ENCODE assay signal across 30 cellular contexts in the genomic region with DNA sequence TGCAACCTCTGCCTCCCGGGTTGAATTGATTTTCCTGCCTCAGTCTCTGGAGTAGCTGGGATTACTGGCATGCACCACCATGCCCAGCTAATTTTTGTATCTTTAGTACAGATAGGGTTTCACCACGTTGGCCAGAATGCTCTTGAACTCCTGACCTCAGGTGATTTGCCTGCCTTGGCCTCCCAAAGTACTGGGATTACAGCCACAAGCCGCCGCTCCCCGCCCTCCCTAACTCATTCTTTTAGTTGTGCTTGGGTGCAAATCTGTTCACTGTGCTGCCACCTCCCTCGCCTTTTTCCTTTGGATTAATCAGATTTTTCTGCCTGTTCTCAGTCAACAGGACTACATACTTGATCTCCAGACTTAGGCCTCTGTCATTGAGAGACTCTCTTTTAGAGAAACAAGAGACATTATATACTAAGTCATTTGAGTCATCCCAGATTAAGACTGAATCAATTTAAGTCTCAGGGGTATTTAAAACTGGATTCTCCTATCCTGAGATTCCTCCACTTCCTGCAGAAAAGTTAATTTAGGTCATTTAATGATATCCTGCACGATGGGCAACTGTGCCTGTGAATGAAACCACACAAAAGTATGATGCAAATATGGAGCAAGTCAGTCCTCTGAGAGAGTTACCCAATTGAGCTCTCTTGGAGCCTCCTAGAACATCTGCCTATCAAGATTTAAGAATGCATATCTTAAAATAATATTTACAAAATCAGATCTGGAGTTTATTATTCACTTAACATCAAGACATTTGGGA.
A peak's percentile ranks its signal among the peaks of the same experiment; 100 is the strongest.
DNase-seq lines count a peak whose midpoint lies in the region; ATAC-seq and TF ChIP-seq lines count a peak whose summit lies in the region.
"Had no signal": no experiment of that assay in that cellular context is flagged by ENCODE, and none has a peak within 500 bp of the region (broad histone marks: within the 10 kb centered on the region; RNA-seq: fewer than 3 reads in every experiment).

No MANE protein-coding gene starts in this region.

- no peaks in the 10 kb centered on the region for H3K79me2 ChIP-seq in GM23248 (ENCODE audit: insufficient read depth)

- H3K4me3 ChIP-seq in AG09309 (ENCODE audit: control insufficient read depth, low read depth, low read length) (no peak overlapping the region), GM23248 (no peak overlapping the region), fibroblast of villous mesenchyme (ENCODE audit: low read depth, low read length) (no peak overlapping the region)
- H3K4me3 ChIP-seq: heart left ventricle, lower lobe of right lung, ovary, smooth muscle cell had no signal

- no peaks in the 10 kb centered on the region for H3K9me3 Mint-ChIP-seq in WTC11
- H3K9me3 Mint-ChIP-seq: nephron, type B pancreatic cell had no signal

- in situ Hi-C loops in GM23248 (cut with MboI), result no loop called here

- H3K27me3 ChIP-seq in GM23248 (replicated peaks; ENCODE audit: insufficient read depth), result no peaks in the 10 kb centered on the region
- H3K27me3 ChIP-seq: heart left ventricle, ovary had no signal

- H3F3A ChIP-seq in GM23248 (ENCODE audit: insufficient read depth), result no peaks in the 10 kb centered on the region

- DNase-seq in AG09309 (ENCODE audit: low read depth) (peak; percentile 27), GM23248 (peak; percentile 3), WTC11 (ENCODE audit: low spot score) (no peak), fibroblast of villous mesenchyme (ENCODE audit: low read depth) (peak; percentile 34), erythroblast (lab: John Stamatoyannopoulos, UW) (no peak), CD1c-positive myeloid dendritic cell (ENCODE audit: extremely low spot score) (no peak), NCI-H146 (lab: John Stamatoyannopoulos, UW) (no peak), HuH-7.5 (ENCODE audit: low spot score) (no peak)
- DNase-seq: activated CD4-positive, alpha-beta T cell treated with anti-CD3 and anti-CD28 coated beads for 36 hours; activated CD8-positive, alpha-beta T cell treated with anti-CD3 and anti-CD28 coated beads, Interleukin-2, amount 10 ng/mL, durations not matched to agents 7 days and 5 days; activated naive CD8-positive, alpha-beta T cell treated with anti-CD3 and anti-CD28 coated beads, Interleukin-2, amount 10 ng/mL, durations not matched to agents 7 days and 5 days; activated T-cell treated with anti-CD3 and anti-CD28 coated beads for 4 hours; foreskin fibroblast; heart left ventricle; kidney glomerular epithelial cell; lower lobe of right lung; NCI-H1092; NCI-H187 treated with DMSO at 0.1 percent for 48 hours; NCI-H524 treated with DMSO at 0.1 percent for 48 hours; ovary; retina; stimulated activated CD4-positive, alpha-beta T cell treated with anti-CD3 and anti-CD28 coated beads, Interleukin-1b, Interleukin-23, amount 100 ng/mL, for 48 hours; stimulated activated CD8-positive, alpha-beta memory T cell treated with anti-CD3 and anti-CD28 coated beads, Interleukin-4, amount 100 ng/mL, for 48 hours; T-helper 17 cell had no signal

- no peaks in the 10 kb centered on the region; the same call in 1 of the 2 replicates for H3K4me1 Mint-ChIP-seq in WTC11
- H3K4me1 Mint-ChIP-seq: nephron had no signal

- CTCF ChIA-PET in WTC11 (lab: Charles Lee), result no interaction called here

- no peaks in the 10 kb centered on the region for H3K36me3 Mint-ChIP-seq in WTC11
- H3K36me3 Mint-ChIP-seq: CD14-positive monocyte had no signal

- H3K9ac ChIP-seq in GM23248, result no peak overlapping the region

- no peaks in the 10 kb centered on the region for H3K9me3 ChIP-seq in GM23248 (ENCODE audit: low read depth)
- H3K9me3 ChIP-seq: lower lobe of right lung, ovary had no signal

- no peaks in the 10 kb centered on the region for H3K36me3 ChIP-seq in GM23248 (ENCODE audit: low read depth)
- H3K36me3 ChIP-seq: heart left ventricle, lower lobe of right lung, ovary had no signal

- POLR2A ChIA-PET in WTC11 (lab: Charles Lee), result interaction anchor here (0.5 kb wide), 1 partner anchor 102 kb away, joined by 3 read pairs; no protein-coding TSS in a partner anchor

- H3K4me1 ChIP-seq in GM23248 (ENCODE audit: insufficient read depth), result no peaks in the 10 kb centered on the region
- H3K4me1 ChIP-seq: lower lobe of right lung had no signal

- no peak overlapping the region for H3K4me2 ChIP-seq in GM23248 (ENCODE audit: unreplicated experiment)
- H3K4me2 ChIP-seq: smooth muscle cell had no signal

- H3K9me2 ChIP-seq in GM23248 (ENCODE audit: insufficient read depth), result no peaks in the 10 kb centered on the region

- 85 to 86% methylated on average over 7 of the region's 7 CpGs for WGBS in GM23248 (ENCODE audit: low coverage in 1 of 2, low lambda C conversion rate in 2 of 2, missing lambda C conversion rate in 2 of 2), 2 experiments

- H3K4me3 Mint-ChIP-seq in WTC11, result no peak overlapping the region
- H3K4me3 Mint-ChIP-seq: activated CD4-positive, alpha-beta T cell treated with anti-CD3 and anti-CD28 coated beads for 36 hours; activated CD8-positive, alpha-beta T cell treated with anti-CD3 and anti-CD28 coated beads, Interleukin-2, amount 10 ng/mL, durations not matched to agents 7 days and 5 days; activated naive CD8-positive, alpha-beta T cell treated with anti-CD3 and anti-CD28 coated beads, Interleukin-2, amount 10 ng/mL, durations not matched to agents 7 days and 5 days; CD14-positive monocyte; nephron; T-helper 17 cell; type B pancreatic cell had no signal

- ATAC-seq in WTC11, result no peak
- ATAC-seq: activated CD4-positive, alpha-beta T cell treated with anti-CD3 and anti-CD28 coated beads for 36 hours; activated CD8-positive, alpha-beta T cell treated with anti-CD3 and anti-CD28 coated beads, Interleukin-2, amount 10 ng/mL, durations not matched to agents 7 days and 5 days; heart left ventricle; lower lobe of right lung; T-helper 17 cell had no signal

- H2AFZ ChIP-seq in GM23248, result no peak overlapping the region

- TF ChIP-seq POLR2A in erythroblast (IDR thresholded peaks at IDR 0.05; ENCODE audit: low read length), result no peak

- H3K27me3 Mint-ChIP-seq in WTC11 (ENCODE audit: low read depth), result no peaks in the 10 kb centered on the region
- H3K27me3 Mint-ChIP-seq: activated CD4-positive, alpha-beta T cell treated with anti-CD3 and anti-CD28 coated beads for 36 hours; activated naive CD8-positive, alpha-beta T cell treated with anti-CD3 and anti-CD28 coated beads, Interleukin-2, amount 10 ng/mL, durations not matched to agents 7 days and 5 days; T-helper 17 cell; type B pancreatic cell had no signal

- peak overlapping the region; percentile 84; the same call in 1 of the 2 replicates for H3K27ac Mint-ChIP-seq in WTC11
- H3K27ac Mint-ChIP-seq: activated CD4-positive, alpha-beta T cell treated with anti-CD3 and anti-CD28 coated beads for 36 hours; activated CD8-positive, alpha-beta T cell treated with anti-CD3 and anti-CD28 coated beads, Interleukin-2, amount 10 ng/mL, durations not matched to agents 7 days and 5 days; activated naive CD8-positive, alpha-beta T cell treated with anti-CD3 and anti-CD28 coated beads, Interleukin-2, amount 10 ng/mL, durations not matched to agents 7 days and 5 days; nephron; T-helper 17 cell; type B pancreatic cell had no signal

- no peak for TF ChIP-seq CTCF in AG09309 (IDR thresholded peaks at IDR 0.05; ENCODE audit: control insufficient read depth, insufficient read depth, low read depth, low read length, missing control alignments)
- no peak for TF ChIP-seq CTCF in WTC11 (IDR thresholded peaks at IDR 0.05)
- no peak for TF ChIP-seq CTCF in fibroblast of villous mesenchyme (IDR thresholded peaks at IDR 0.05; ENCODE audit: insufficient read depth, low read depth, low read length)

- no peak overlapping the region for H3K27ac ChIP-seq in GM23248
- H3K27ac ChIP-seq: heart left ventricle, HL-60, lower lobe of right lung, ovary, RWPE1 had no signal

- H4K20me1 ChIP-seq in GM23248 (ENCODE audit: insufficient read depth), result no peaks in the 10 kb centered on the region

TF ChIP-seq in WTC11, 78 proteins besides CTCF, POLR2A, EP300 and RAD21 (continues in another document):
- TF ChIP-seq, protein P1, sequence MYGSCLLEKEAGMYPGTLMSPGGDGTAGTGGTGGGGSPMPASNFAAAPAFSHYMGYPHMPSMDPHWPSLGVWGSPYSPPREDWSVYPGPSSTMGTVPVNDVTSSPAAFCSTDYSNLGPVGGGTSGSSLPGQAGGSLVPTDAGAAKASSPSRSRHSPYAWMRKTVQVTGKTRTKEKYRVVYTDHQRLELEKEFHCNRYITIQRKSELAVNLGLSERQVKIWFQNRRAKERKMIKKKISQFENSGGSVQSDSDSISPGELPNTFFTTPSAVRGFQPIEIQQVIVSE (CRISPR knock-in tag; IDR thresholded peaks at IDR 0.05; ENCODE audit: borderline replicate concordance), result no peak
- no peak for TF ChIP-seq SP1 (CRISPR knock-in tag; conservative IDR thresholded peaks at IDR 0.05)
- TF ChIP-seq, protein P2, sequence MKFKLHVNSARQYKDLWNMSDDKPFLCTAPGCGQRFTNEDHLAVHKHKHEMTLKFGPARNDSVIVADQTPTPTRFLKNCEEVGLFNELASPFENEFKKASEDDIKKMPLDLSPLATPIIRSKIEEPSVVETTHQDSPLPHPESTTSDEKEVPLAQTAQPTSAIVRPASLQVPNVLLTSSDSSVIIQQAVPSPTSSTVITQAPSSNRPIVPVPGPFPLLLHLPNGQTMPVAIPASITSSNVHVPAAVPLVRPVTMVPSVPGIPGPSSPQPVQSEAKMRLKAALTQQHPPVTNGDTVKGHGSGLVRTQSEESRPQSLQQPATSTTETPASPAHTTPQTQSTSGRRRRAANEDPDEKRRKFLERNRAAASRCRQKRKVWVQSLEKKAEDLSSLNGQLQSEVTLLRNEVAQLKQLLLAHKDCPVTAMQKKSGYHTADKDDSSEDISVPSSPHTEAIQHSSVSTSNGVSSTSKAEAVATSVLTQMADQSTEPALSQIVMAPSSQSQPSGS (CRISPR knock-in tag; IDR thresholded peaks at IDR 0.05; ENCODE audit: borderline replicate concordance, low read depth), result no peak

Comparison
In these comparisons a context has a peak if more than half of its experiments do, and no peak if none do; other contexts are left out.
1. DNase-seq: peak in AG09309 (single experiment), GM23248 (single experiment) and fibroblast of villous mesenchyme (single experiment); none in WTC11 (single experiment), erythroblast (0 of 2), CD1c-positive myeloid dendritic cell (single experiment), NCI-H146 (single experiment) and HuH-7.5 (single experiment).